Comparison of ENCODE assay signal across 1 cellular context in genomic region chr9:128553695-128554094, GRCh38.
TF ChIP-seq lines count a peak whose summit lies in the region.

No MANE protein-coding gene starts in this region.

TF ChIP-seq in GM23338, 12 proteins besides CTCF, POLR2A, EP300 and RAD21 (continued from another document):
- no peak for TF ChIP-seq ZNF462 (CRISPR knock-in tag; IDR thresholded peaks at IDR 0.05)
